8 cellular contexts compared by ENCODE assay signal in genomic region chr1:173255214-173255813, GRCh38. TPM values are rescaled to one million over a fixed set of nuclear protein-coding genes. Genes with fewer than 3 reads are reported as not detected.
DNase-seq lines count a peak whose midpoint lies in the region; ATAC-seq and TF ChIP-seq lines count a peak whose summit lies in the region.

No MANE protein-coding gene starts in this region.

- H4K20me1 ChIP-seq in HCT116 (ENCODE audit: insufficient read depth): no peaks in the 10 kb centered on the region

- H3K27me3 Mint-ChIP-seq in Caco-2 (ENCODE audit: insufficient read depth, unreplicated experiment): no peaks in the 10 kb centered on the region

- intact Hi-C loops in Caco-2 (cut with micrococcal nuclease; ENCODE audit: unreplicated experiment) (no loop called here), HCT116 (cut with micrococcal nuclease) (no loop called here)

- no peak overlapping the region for H3K27ac ChIP-seq in HCT116 (ENCODE audit: low read depth, low read length)
- no peak overlapping the region for H3K27ac ChIP-seq in SK-N-MC
- H3K27ac ChIP-seq in gastroesophageal sphincter: no peak overlapping the region
- H3K27ac ChIP-seq in tibial nerve: no peak overlapping the region

- RAD21 ChIA-PET in HCT116 (lab: Charles Lee; ENCODE audit: low non-redundant PET in 1 of 2, low total read pairs in 2 of 2, uncharacterized antibody in 2 of 2, unreplicated experiment in 2 of 2): no interaction called here

- peak; percentile 70 for TF ChIP-seq RAD21 in HCT116 (IDR thresholded peaks at IDR 0.05; ENCODE audit: low read depth)

- TF ChIP-seq CTCF in Caco-2 (IDR thresholded peaks at IDR 0.05; ENCODE audit: insufficient read depth in 1 of 2, low read depth in 1 of 2, low read length in 1 of 2, severe bottlenecking in 1 of 2, unreplicated experiment in 1 of 2) (peak; percentile 62 to 72), HCT116 (IDR thresholded peaks at IDR 0.05 in 2 of 3, conservative IDR thresholded peaks at IDR 0.05 in 1 of 3; ENCODE audit: borderline replicate concordance in 1 of 3, insufficient read depth in 1 of 3, low read depth in 2 of 3, low read length in 2 of 3) (peak; percentile 48 to 89 (median 78); a peak in 5 of 6 replicates), gastroesophageal sphincter (IDR thresholded peaks at IDR 0.05) (peak; percentile 25 to 53 (median 39)), tibial nerve (IDR thresholded peaks at IDR 0.05) (peak in 4 of 5 experiments; percentile 37 to 61 (median 44))

- H3K4me1 Mint-ChIP-seq in Caco-2 (ENCODE audit: low read depth, unreplicated experiment): no peaks in the 10 kb centered on the region

- TF ChIP-seq POLR2A in HCT116 (IDR thresholded peaks at IDR 0.05; ENCODE audit: borderline replicate concordance, extremely low read depth, insufficient read depth, insufficient read length) (no peak), gastroesophageal sphincter (IDR thresholded peaks at IDR 0.05) (no peak), tibial nerve (IDR thresholded peaks at IDR 0.05) (no peak)

- 32 to 39% methylated on average over 3 of the region's 3 CpGs for WGBS in gastroesophageal sphincter (ENCODE audit: low coverage in 1 of 2), 2 donors
- WGBS in tibial nerve, 2 donors: 31 to 37% methylated on average over 3 of the region's 3 CpGs

- H3K9ac ChIP-seq in HCT116 (ENCODE audit: low read length) (no peak overlapping the region), SK-N-MC (ENCODE audit: insufficient read length) (no peak overlapping the region)

- no TSS peak for BruUV-seq in Caco-2 (replicated peaks; lab: Mats Ljungman, UMichigan)
- no TSS peak for BruUV-seq in HCT116 (replicated peaks; lab: Mats Ljungman, UMichigan)

- H3K27me3 ChIP-seq in Caco-2 (replicated peaks; ENCODE audit: control insufficient read depth, insufficient read depth, low read length) (no peaks in the 10 kb centered on the region), HCT116 (ENCODE audit: insufficient read depth, low read length) (no peaks in the 10 kb centered on the region), gastroesophageal sphincter (no peaks in the 10 kb centered on the region), tibial nerve (no peaks in the 10 kb centered on the region)

- H3K4me3 ChIP-seq in Caco-2 (ENCODE audit: low read depth, low read length) (no peak overlapping the region), HCT116 (replicated peaks in 1 of 2; ENCODE audit: low read depth in 1 of 2, low read length in 2 of 2) (no peak overlapping the region), SK-N-MC (no peak overlapping the region), gastroesophageal sphincter (no peak overlapping the region), tibial nerve (no peak overlapping the region)

- POLR2A ChIA-PET in Caco-2 (lab: Charles Lee) (no interaction called here), HCT116 (lab: Charles Lee) (interaction anchor here (0.6 kb wide), 1 partner anchor 46 kb away, joined by 3 read pairs; no protein-coding TSS in a partner anchor)

- no peak overlapping the region for H3K4me2 ChIP-seq in HCT116 (ENCODE audit: low read length)

- no peak for TF ChIP-seq EP300 in gastroesophageal sphincter (IDR thresholded peaks at IDR 0.05)
- TF ChIP-seq EP300 in tibial nerve (IDR thresholded peaks at IDR 0.05): no peak

- no peaks in the 10 kb centered on the region for H3K9me2 ChIP-seq in HCT116 (ENCODE audit: insufficient read depth)

- H3K4me1 ChIP-seq in Caco-2: no peaks in the 10 kb centered on the region
- H3K4me1 ChIP-seq in HCT116 (ENCODE audit: control insufficient read depth in 1 of 2, insufficient read depth in 2 of 2, low read length in 2 of 2): no peaks in the 10 kb centered on the region
- no peaks in the 10 kb centered on the region for H3K4me1 ChIP-seq in gastroesophageal sphincter
- H3K4me1 ChIP-seq in tibial nerve: peaks cover 0 to 3% (median 0%) of the 10 kb centered on the region in 4 donors

- no peak overlapping the region for H3K4me3 Mint-ChIP-seq in Caco-2 (ENCODE audit: unreplicated experiment)

- DNase-seq in Caco-2 (peak in 1 of 2 experiments; percentile 23), HCT116 (ENCODE audit: low read depth, low spot score) (peak; percentile 28), SK-N-MC (ENCODE audit: low read depth, low spot score) (peak; percentile 32), tibial nerve (ENCODE audit: low spot score in 2 of 2) (peak in 1 of 2 donors; percentile 8), GM19240 (ENCODE audit: insufficient read length, low spot score) (no peak), NCI-H146 (lab: John Stamatoyannopoulos, UW) (no peak)

- H3K27ac Mint-ChIP-seq in Caco-2 (ENCODE audit: unreplicated experiment): no peak overlapping the region

- no peaks in the 10 kb centered on the region for H3K79me2 ChIP-seq in HCT116 (ENCODE audit: insufficient read depth, low read length)

- CTCF ChIA-PET in Caco-2 (lab: Charles Lee) (interaction anchor here (0.5 to 1.0 kb wide), 3 partner anchors 45 to 739 kb away, joined by 3 to 7 read pairs (median 3); no protein-coding TSS in a partner anchor), HCT116 (lab: Charles Lee) (interaction anchor here (0.6 to 1.0 kb wide), 3 partner anchors 10 to 15 kb away, joined by 4 to 6 read pairs (median 4); no protein-coding TSS in a partner anchor)

- ATAC-seq in HCT116: peak; percentile 76
- ATAC-seq in gastroesophageal sphincter: no peak
- ATAC-seq in GM21717 (IDR thresholded peaks at IDR 0.05; ENCODE audit: unreplicated experiment): no peak

- H2AFZ ChIP-seq in HCT116 (ENCODE audit: low read depth, low read length, poor library complexity, severe bottlenecking): no peak overlapping the region

- H3K36me3 Mint-ChIP-seq in Caco-2 (ENCODE audit: insufficient read depth, unreplicated experiment): no peaks in the 10 kb centered on the region

- no peaks in the 10 kb centered on the region for H3K9me3 Mint-ChIP-seq in Caco-2 (ENCODE audit: unreplicated experiment)

- H3K36me3 ChIP-seq in Caco-2 (ENCODE audit: control insufficient read depth, insufficient read depth, low read length): no peaks in the 10 kb centered on the region
- no peaks in the 10 kb centered on the region for H3K36me3 ChIP-seq in HCT116 (ENCODE audit: control insufficient read depth in 1 of 2, insufficient read depth in 2 of 2, low read length in 2 of 2)
- H3K36me3 ChIP-seq in SK-N-MC (ENCODE audit: insufficient read depth, low read length): no peaks in the 10 kb centered on the region
- H3K36me3 ChIP-seq in gastroesophageal sphincter: no peaks in the 10 kb centered on the region
- H3K36me3 ChIP-seq in tibial nerve: peaks cover 0 to 4% (median 0%) of the 10 kb centered on the region in 3 donors

- peaks cover under 1% of the 10 kb centered on the region; the same call in 1 of the 2 replicates for H3K9me3 ChIP-seq in Caco-2
- H3K9me3 ChIP-seq in HCT116 (ENCODE audit: control insufficient read depth in 1 of 2, insufficient read depth in 1 of 2, low read depth in 1 of 2, low read length in 2 of 2): no peaks in the 10 kb centered on the region
- no peaks in the 10 kb centered on the region for H3K9me3 ChIP-seq in SK-N-MC (ENCODE audit: low read depth, low read length)
- peaks cover 0 to 7% (median 0%) of the 10 kb centered on the region in 3 donors for H3K9me3 ChIP-seq in gastroesophageal sphincter
- peaks cover 0 to 11% (median 1%) of the 10 kb centered on the region in 4 donors for H3K9me3 ChIP-seq in tibial nerve

TF ChIP-seq in HCT116, 20 proteins besides CTCF, POLR2A, EP300 and RAD21:
- TF ChIP-seq EGR1 (IDR thresholded peaks at IDR 0.05; ENCODE audit: low read depth): no peak
- no peak for TF ChIP-seq CEBPB (IDR thresholded peaks at IDR 0.05; ENCODE audit: low read depth)
- no peak for TF ChIP-seq SP1 (IDR thresholded peaks at IDR 0.05; ENCODE audit: low read depth)
- no peak for TF ChIP-seq FOSL1 (IDR thresholded peaks at IDR 0.05; ENCODE audit: low read depth)
- no peak for TF ChIP-seq EZH2phosphoT487 (IDR thresholded peaks at IDR 0.05; ENCODE audit: borderline replicate concordance)
- no peak for TF ChIP-seq EZH2 (IDR thresholded peaks at IDR 0.05)
- no peak for TF ChIP-seq ATF3 (IDR thresholded peaks at IDR 0.05)
- TF ChIP-seq ELF1 (IDR thresholded peaks at IDR 0.05; ENCODE audit: borderline replicate concordance, low read depth): no peak
- no peak for TF ChIP-seq JUND (IDR thresholded peaks at IDR 0.05)
- no peak for TF ChIP-seq YY1 (IDR thresholded peaks at IDR 0.05; ENCODE audit: extremely low read depth, insufficient replicate concordance, low read depth, low read length)
- no peak for TF ChIP-seq POLR2AphosphoS5 (IDR thresholded peaks at IDR 0.05; ENCODE audit: low read depth, low read length)

RNA-seq across cellular contexts. Expression of gene TNFSF4, which starts 48.2 kb away (rescaled TPM):
- total RNA-seq in Caco-2 (2022): 1.3 and 1.7 TPM in 2 replicates
- total RNA-seq in HCT116 (2021; ENCODE audit: unreplicated experiment): 0.89 TPM
- 0.48 and 0.57 TPM in 2 replicates for polyA plus RNA-seq in HCT116 (2012)
- total RNA-seq in gastroesophageal sphincter: 10 to 100 TPM in 1 of 4 donors, 1 to 10 TPM in 3; 2.6 to 24.0 (median 4.4) TPM
- 1 to 10 TPM in 3 of 4 donors, under 1 TPM in 1; 0.87 to 5.1 (median 1.4) TPM for total RNA-seq in tibial nerve

Comparison
In these comparisons a context has a peak if more than half of its experiments do, and no peak if none do; other contexts are left out.
1. DNase-seq: peak in HCT116 (single experiment) and SK-N-MC (single experiment); none in GM19240 (single experiment) and NCI-H146 (single experiment).
2. Peak in every context shown above with its lines, with median percentiles within 50 percentile points of each other: CTCF ChIP-seq.